ENCODE assay signal across 8 cellular contexts in genomic region chr2:9771481-9772017, GRCh38.
DNase-seq lines count a peak whose midpoint lies in the region; ATAC-seq and TF ChIP-seq lines count a peak whose summit lies in the region.

No MANE protein-coding gene starts in this region.

- H3K36me3 ChIP-seq in BLaER1 treated with 17β-estradiol and CSF1 and Interleukin-3, amounts not matched to agents 10 nM and 100 nM, result no peaks in the 10 kb centered on the region
- H3K36me3 ChIP-seq in endodermal cell (ENCODE audit: control insufficient read depth, insufficient read depth, low read length), result no peaks in the 10 kb centered on the region

- POLR2A ChIA-PET in GM10248 (lab: Yijun Ruan, JAX), result no interaction called here

- H3K9me3 Mint-ChIP-seq in endodermal cell (no peaks in the 10 kb centered on the region), neural crest cell (peaks cover 2% of the 10 kb centered on the region)

- 0 out of 22 replicates have a peak, but pooled peaks cover 0 to 9% (median 0%) of the 10 kb centered on the region in 11 experiments for H3K27me3 ChIP-seq in BLaER1 treated with 17β-estradiol and CSF1 and Interleukin-3, amounts not matched to agents 10 nM and 100 nM
- no peaks in the 10 kb centered on the region for H3K27me3 ChIP-seq in endodermal cell (ENCODE audit: control insufficient read depth, insufficient read depth, low read length, poor library complexity, severe bottlenecking)

- H3K27ac ChIP-seq in BLaER1 treated with 17β-estradiol and CSF1 and Interleukin-3, amounts not matched to agents 10 nM and 100 nM, result peak overlapping the region in 8 of 11 experiments; percentile 12 to 54 (median 31); a peak in 10 of 22 replicates
- H3K27ac ChIP-seq in endodermal cell (ENCODE audit: low read depth, low read length), result no peak overlapping the region

- H3K36me3 Mint-ChIP-seq in endodermal cell (ENCODE audit: low read depth) (no peaks in the 10 kb centered on the region), neural crest cell (ENCODE audit: low read depth) (no peaks in the 10 kb centered on the region)

- TF ChIP-seq CTCF in endodermal cell (conservative IDR thresholded peaks at IDR 0.05) (no peak), neural crest cell (conservative IDR thresholded peaks at IDR 0.05) (no peak), GM10248 (IDR thresholded peaks at IDR 0.05; ENCODE audit: control extremely low read depth, extremely low read depth, low read depth, missing control alignments) (no peak)

- CTCF ChIA-PET in GM10248 (lab: Yijun Ruan, JAX), result interaction anchor here (1.4 to 6.3 kb wide), 6 partner anchors 10 to 276 kb away, joined by 3 to 49 read pairs (median 30); no protein-coding TSS in a partner anchor

- H3K4me3 Mint-ChIP-seq in endodermal cell, result no peak overlapping the region
- H3K4me3 Mint-ChIP-seq in neural crest cell, result peak overlapping the region; percentile 23

- DNase-seq in NCI-H2196 (lab: John Stamatoyannopoulos, UW; ENCODE audit: unreplicated experiment), result peak; percentile 45
- peak; percentile 57 for DNase-seq in endodermal cell
- DNase-seq in neural crest cell (ENCODE audit: low read depth, low spot score), result no peak
- no peak for DNase-seq in GM10248 (ENCODE audit: extremely low spot score)
- no peak for DNase-seq in NCI-H1436 (lab: John Stamatoyannopoulos, UW)
- DNase-seq in T-helper 2 cell, result no peak

- H3K4me1 ChIP-seq in BLaER1 treated with 17β-estradiol and CSF1 and Interleukin-3, amounts not matched to agents 10 nM and 100 nM, result peaks cover 54 to 94% (median 84%) of the 10 kb centered on the region in 10 experiments
- peaks cover 3% of the 10 kb centered on the region for H3K4me1 ChIP-seq in endodermal cell (ENCODE audit: control insufficient read depth, insufficient read depth, low read length)

- H4K20me1 ChIP-seq in BLaER1 treated with 17β-estradiol and CSF1 and Interleukin-3, amounts not matched to agents 10 nM and 100 nM, result no peaks in the 10 kb centered on the region

- 74% methylated on average over 8 of the region's 8 CpGs; no CpG with 5 or more reads in 1 of the 2 experiments for WGBS in endodermal cell (ENCODE audit: insufficient coverage in 1 of 2, insufficient read length in 1 of 2), 2 experiments

- ATAC-seq in GM18870 (IDR thresholded peaks at IDR 0.05; ENCODE audit: unreplicated experiment), result no peak

- H3K4me2 ChIP-seq in BLaER1 treated with 17β-estradiol and CSF1 and Interleukin-3, amounts not matched to agents 10 nM and 100 nM, result peak overlapping the region in 10 of 11 experiments; percentile 10 to 93 (median 88); a peak in 16 of 22 replicates

- H3K4me1 Mint-ChIP-seq in endodermal cell (peaks cover 23% of the 10 kb centered on the region), neural crest cell (peaks cover 62% of the 10 kb centered on the region)

- H3K27ac Mint-ChIP-seq in endodermal cell (no peak overlapping the region), neural crest cell (ENCODE audit: unreplicated experiment) (peak overlapping the region; percentile 43)

- H3K9me3 ChIP-seq in BLaER1 treated with 17β-estradiol and CSF1 and Interleukin-3, amounts not matched to agents 10 nM and 100 nM (replicated peaks in 1 of 11), result peaks cover 0 to 4% (median 0%) of the 10 kb centered on the region in 11 experiments; a peak in 2 of 22 replicates
- H3K9me3 ChIP-seq in endodermal cell (ENCODE audit: control insufficient read depth, low read length), result no peaks in the 10 kb centered on the region

- no peak overlapping the region for H3K4me3 ChIP-seq in BLaER1 treated with 17β-estradiol and CSF1 and Interleukin-3, amounts not matched to agents 10 nM and 100 nM
- H3K4me3 ChIP-seq in endodermal cell (ENCODE audit: low read length), result no peak overlapping the region

- H3K9ac ChIP-seq in BLaER1 treated with 17β-estradiol and CSF1 and Interleukin-3, amounts not matched to agents 10 nM and 100 nM, result peak overlapping the region in 6 of 11 experiments; percentile 9 to 30 (median 16); a peak in 5 of 22 replicates
- no peak overlapping the region for H3K9ac ChIP-seq in endodermal cell (ENCODE audit: extremely low read depth, low read length, poor library complexity, severe bottlenecking)

- no peaks in the 10 kb centered on the region for H3K27me3 Mint-ChIP-seq in endodermal cell (ENCODE audit: insufficient read depth)
- no peaks in the 10 kb centered on the region for H3K27me3 Mint-ChIP-seq in neural crest cell (ENCODE audit: low read depth)

Comparison
In these comparisons a context has a peak if more than half of its experiments do, and no peak if none do; other contexts are left out.
1. DNase-seq: peak in NCI-H2196 (single experiment) and endodermal cell (single experiment); none in neural crest cell (single experiment), GM10248 (single experiment), NCI-H1436 (single experiment) and T-helper 2 cell (0 of 5).